ENCODE assay signal across 8 cellular contexts in genomic region chr17:21253646-21254441, GRCh38. TPM values are rescaled to one million over a fixed set of nuclear protein-coding genes. Genes with fewer than 3 reads are reported as not detected.
DNase-seq lines count a peak whose midpoint lies in the region; ATAC-seq and TF ChIP-seq lines count a peak whose summit lies in the region.

No MANE protein-coding gene starts in this region.

- TF ChIP-seq CTCF in neural cell (IDR thresholded peaks at IDR 0.05; ENCODE audit: poor library complexity, severe bottlenecking), result no peak

- H3K4me1 ChIP-seq in Karpas-422 (ENCODE audit: low read length), result peaks cover 17% of the 10 kb centered on the region
- peaks cover 13% of the 10 kb centered on the region for H3K4me1 ChIP-seq in effector memory CD4-positive, alpha-beta T cell (ENCODE audit: control insufficient read depth, insufficient read depth, low read length, poor library complexity, severe bottlenecking)

- peak overlapping the region; percentile 65; the same call in 1 of the 2 replicates for H2AFZ ChIP-seq in Karpas-422 (ENCODE audit: low read length)
- peak overlapping the region; percentile 82 for H2AFZ ChIP-seq in neural cell (ENCODE audit: low read depth, low read length)

- H4K20me1 ChIP-seq in Karpas-422 (ENCODE audit: insufficient read depth, low read depth, low read length), result no peaks in the 10 kb centered on the region
- no peaks in the 10 kb centered on the region for H4K20me1 ChIP-seq in neural cell (ENCODE audit: insufficient read depth)

- H3K36me3 ChIP-seq in Karpas-422 (ENCODE audit: insufficient read depth, low read length), result no peaks in the 10 kb centered on the region
- no peaks in the 10 kb centered on the region for H3K36me3 ChIP-seq in effector memory CD4-positive, alpha-beta T cell (ENCODE audit: control insufficient read depth, insufficient read depth, low read length)
- no peaks in the 10 kb centered on the region for H3K36me3 ChIP-seq in neural cell (ENCODE audit: insufficient read depth, low read length)

- H3K27ac ChIP-seq in Karpas-422 (ENCODE audit: low read length) (no peak overlapping the region), neural cell (ENCODE audit: low read length) (peak overlapping the region; percentile 23)
- peak overlapping the region; percentile 64 for H3K27ac ChIP-seq in effector memory CD4-positive, alpha-beta T cell (ENCODE audit: insufficient read depth, low read length, poor library complexity, severe bottlenecking)

- ATAC-seq in GM18909 (IDR thresholded peaks at IDR 0.05; ENCODE audit: poor library complexity, unreplicated experiment) (peak; percentile 14), HG03097 (IDR thresholded peaks at IDR 0.05; ENCODE audit: low FRiP score, unreplicated experiment) (no peak)

- H3F3A ChIP-seq in neural cell (ENCODE audit: insufficient read depth, low read length, poor library complexity, severe bottlenecking), result no peaks in the 10 kb centered on the region

- H3K9me2 ChIP-seq in Karpas-422 (replicated peaks; ENCODE audit: insufficient read depth, low read length) (no peaks in the 10 kb centered on the region), neural cell (ENCODE audit: insufficient read depth, low read length) (no peaks in the 10 kb centered on the region)

- H3K79me2 ChIP-seq in Karpas-422 (ENCODE audit: low read length) (no peaks in the 10 kb centered on the region), neural cell (replicated peaks; ENCODE audit: insufficient read depth, low read length) (peaks cover 9% of the 10 kb centered on the region)

- H3K4me3 ChIP-seq in Karpas-422 (ENCODE audit: low read length), result peak overlapping the region; percentile 64
- peak overlapping the region; percentile 45 for H3K4me3 ChIP-seq in effector memory CD4-positive, alpha-beta T cell (ENCODE audit: insufficient read depth, low read depth, low read length, poor library complexity, severe bottlenecking)
- H3K4me3 ChIP-seq in neural cell (ENCODE audit: low read length), result peak overlapping the region; percentile 78

- H3K9ac ChIP-seq in Karpas-422 (ENCODE audit: low read length) (peak overlapping the region; percentile 55), neural cell (ENCODE audit: low read length) (peak overlapping the region; percentile 66)

- H3K9me3 ChIP-seq in Karpas-422 (ENCODE audit: low read length), result no peaks in the 10 kb centered on the region
- no peaks in the 10 kb centered on the region for H3K9me3 ChIP-seq in effector memory CD4-positive, alpha-beta T cell (ENCODE audit: control insufficient read depth, low read length)
- no peaks in the 10 kb centered on the region for H3K9me3 ChIP-seq in neural cell (ENCODE audit: low read length)

- peak overlapping the region; percentile 74 for H3K4me2 ChIP-seq in Karpas-422 (ENCODE audit: low read depth, low read length, poor library complexity, severe bottlenecking)
- no peak overlapping the region for H3K4me2 ChIP-seq in neural cell (ENCODE audit: low read length)

- no peak for TF ChIP-seq RAD21 in neural cell (conservative IDR thresholded peaks at IDR 0.05)

- TF ChIP-seq EP300 in neural cell (conservative IDR thresholded peaks at IDR 0.05; ENCODE audit: poor library complexity, severe bottlenecking), result no peak

- no peak for DNase-seq in Karpas-422
- DNase-seq in effector memory CD4-positive, alpha-beta T cell, result no peak
- DNase-seq in NCI-H1417 (lab: John Stamatoyannopoulos, UW), result no peak
- no peak for DNase-seq in NCI-H1436 treated with DMSO at 0.1 percent for 48 hours (lab: John Stamatoyannopoulos, UW)
- no peak for DNase-seq in HUDEP-2 (lab: John Stamatoyannopoulos, UW; ENCODE audit: unreplicated experiment in 76 of 76)

- no peaks in the 10 kb centered on the region; the same call in 1 of the 2 replicates for H3K27me3 ChIP-seq in Karpas-422 (ENCODE audit: low read length)
- H3K27me3 ChIP-seq in effector memory CD4-positive, alpha-beta T cell (replicated peaks; ENCODE audit: control insufficient read depth, insufficient read depth, low read length, poor library complexity, severe bottlenecking), result no peaks in the 10 kb centered on the region
- H3K27me3 ChIP-seq in neural cell (ENCODE audit: insufficient read depth, low read depth, low read length), result no peaks in the 10 kb centered on the region

TF ChIP-seq in neural cell, 6 proteins besides CTCF, POLR2A, EP300 and RAD21:
- TF ChIP-seq SMC3 (conservative IDR thresholded peaks at IDR 0.05; ENCODE audit: poor library complexity), result no peak
- no peak for TF ChIP-seq EZH2 (IDR thresholded peaks at IDR 0.05; ENCODE audit: borderline replicate concordance, insufficient read depth, low read length, poor library complexity, severe bottlenecking)
- TF ChIP-seq POLR2AphosphoS5 (IDR thresholded peaks at IDR 0.05), result no peak
- TF ChIP-seq TAF1 (IDR thresholded peaks at IDR 0.05; ENCODE audit: low read depth), result no peak
- no peak for TF ChIP-seq MXI1 (conservative IDR thresholded peaks at IDR 0.05; ENCODE audit: poor library complexity, severe bottlenecking)
- TF ChIP-seq REST (IDR thresholded peaks at IDR 0.05; ENCODE audit: borderline replicate concordance), result no peak

RNA-seq across cellular contexts. Expression of gene NATD1, which starts 0.6 kb away (rescaled TPM):
- total RNA-seq in Karpas-422 (2014; rRNA removed; shearing (Covaris generic); ENCODE audit: low replicate concordance), result 0.45 and 1.2 TPM in 2 replicates
- polyA plus RNA-seq in neural cell, result 2.5 and 2.8 TPM in 2 replicates
- polyA minus RNA-seq in neural cell, result 4.9 and 5.9 TPM in 2 replicates

RNA-seq across cellular contexts. Expression of gene MAP2K3, which starts 30.7 kb away (rescaled TPM):
- 49.4 and 66.7 TPM in 2 replicates for total RNA-seq in Karpas-422 (2014; rRNA removed; shearing (Covaris generic); ENCODE audit: low replicate concordance)
- 5.3 and 8.8 TPM in 2 replicates for polyA plus RNA-seq in neural cell
- polyA minus RNA-seq in neural cell, result 3.7 and 5.2 TPM in 2 replicates

RNA-seq across cellular contexts. Expression of gene TMEM11, which starts 39.9 kb away (rescaled TPM):
- 12.5 and 17.2 TPM in 2 replicates for total RNA-seq in Karpas-422 (2014; rRNA removed; shearing (Covaris generic); ENCODE audit: low replicate concordance)
- 22.9 and 24.6 TPM in 2 replicates for polyA plus RNA-seq in neural cell
- 18.5 and 22.4 TPM in 2 replicates for polyA minus RNA-seq in neural cell
